1 cellular context compared by ENCODE assay signal in the genomic region with DNA sequence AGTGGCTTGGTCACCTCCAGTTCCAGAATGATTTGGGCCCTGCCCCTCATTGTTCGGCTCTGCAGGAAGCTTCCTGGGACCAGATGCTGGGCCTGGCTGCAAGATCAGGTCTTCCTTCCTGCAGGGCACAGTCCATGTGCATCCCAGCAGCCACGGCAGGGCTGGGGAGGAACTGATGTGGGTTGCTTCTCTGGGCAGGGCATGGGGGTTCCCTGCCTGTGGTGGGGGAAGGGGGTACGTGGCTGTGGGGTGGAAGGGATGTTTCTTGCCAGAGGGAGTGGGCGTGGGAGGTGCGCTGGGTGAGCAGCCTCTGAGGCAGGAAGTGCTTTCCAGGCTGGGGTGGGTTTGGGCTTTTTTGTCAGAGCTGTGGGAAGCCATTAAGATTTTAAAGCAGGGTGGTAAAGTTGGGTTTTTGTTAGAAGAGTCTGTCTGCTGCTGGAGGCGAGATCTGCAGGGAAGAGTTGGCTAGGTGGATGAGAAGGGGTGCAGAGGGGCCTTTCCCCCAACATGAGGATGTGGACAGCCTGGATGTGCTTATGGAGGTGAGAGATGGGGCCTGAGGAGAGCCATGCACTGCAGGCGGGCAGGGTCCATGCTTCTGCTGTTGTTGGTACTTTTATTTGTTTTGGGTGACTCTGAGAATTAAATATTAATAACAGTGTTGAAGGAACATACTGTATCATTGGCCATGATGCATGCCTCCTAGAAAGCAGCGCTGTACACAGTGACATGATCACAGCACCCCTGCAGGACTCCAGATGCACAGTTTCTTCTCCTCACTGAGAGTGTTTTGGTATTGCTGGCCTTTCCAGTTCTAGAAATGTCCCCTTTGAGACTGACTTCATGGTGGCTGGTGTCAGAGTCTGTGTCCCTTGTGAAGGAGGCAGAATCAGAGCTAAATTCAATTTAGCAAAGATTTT.
TF ChIP-seq lines count a peak whose summit lies in the region.

No MANE protein-coding gene starts in this region.

TF ChIP-seq in H1, 55 proteins besides CTCF, POLR2A, EP300 and RAD21:
- TF ChIP-seq, protein P1, sequence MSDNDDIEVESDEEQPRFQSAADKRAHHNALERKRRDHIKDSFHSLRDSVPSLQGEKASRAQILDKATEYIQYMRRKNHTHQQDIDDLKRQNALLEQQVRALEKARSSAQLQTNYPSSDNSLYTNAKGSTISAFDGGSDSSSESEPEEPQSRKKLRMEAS (IDR thresholded peaks at IDR 0.05), result peak; percentile 34; the same call in 1 of the 2 replicates
- no peak for TF ChIP-seq SIRT6 (IDR thresholded peaks at IDR 0.05; ENCODE audit: low read length)
